8 cellular contexts compared by ENCODE assay signal in the genomic region with DNA sequence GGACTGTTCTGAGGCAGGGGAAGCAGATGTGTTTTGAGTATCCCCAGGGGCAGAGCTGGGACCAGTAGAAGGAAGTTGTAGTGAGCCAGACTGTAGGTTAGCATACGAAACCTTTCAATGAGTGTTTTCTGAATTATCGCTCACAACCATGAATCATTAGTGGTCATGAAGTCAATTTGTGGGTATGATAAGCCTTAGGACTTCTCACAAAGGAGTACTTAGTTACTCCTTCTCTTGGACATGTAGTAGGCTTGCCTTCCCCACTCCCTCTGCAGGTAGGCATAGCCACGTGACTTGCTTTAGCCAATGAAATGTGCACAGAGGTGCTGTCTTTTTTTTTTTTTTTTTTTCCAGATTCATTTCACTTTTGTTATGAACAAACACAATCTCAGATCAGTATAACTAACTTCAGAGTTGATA. TPM values are rescaled to one million over a fixed set of nuclear protein-coding genes. Genes with fewer than 3 reads are reported as not detected.
DNase-seq lines count a peak whose midpoint lies in the region; ATAC-seq and TF ChIP-seq lines count a peak whose summit lies in the region.

No MANE protein-coding gene starts in this region.

- no peak for TF ChIP-seq RAD21 in IMR-90 (IDR thresholded peaks at IDR 0.05; ENCODE audit: low read length)

- no peak overlapping the region for H2AK5ac ChIP-seq in IMR-90 (ENCODE audit: low read depth, low read length)

- H2BK120ac ChIP-seq in IMR-90 (ENCODE audit: low read depth, low read length) = no peak overlapping the region

- H3K4me3 Mint-ChIP-seq in activated CD8-positive, alpha-beta T cell treated with anti-CD3 and anti-CD28 coated beads for 36 hours = no peak overlapping the region
- no peak overlapping the region for H3K4me3 Mint-ChIP-seq in activated CD8-positive, alpha-beta T cell treated with anti-CD3 and anti-CD28 coated beads, Interleukin-2, amount 10 ng/mL, durations not matched to agents 7 days and 5 days
- no peak overlapping the region for H3K4me3 Mint-ChIP-seq in mesothelial cell of epicardium

- peaks cover 16% of the 10 kb centered on the region for H3K36me3 Mint-ChIP-seq in activated CD8-positive, alpha-beta T cell treated with anti-CD3 and anti-CD28 coated beads for 36 hours (ENCODE audit: low read depth)
- peaks cover 26% of the 10 kb centered on the region for H3K36me3 Mint-ChIP-seq in activated CD8-positive, alpha-beta T cell treated with anti-CD3 and anti-CD28 coated beads, Interleukin-2, amount 10 ng/mL, durations not matched to agents 7 days and 5 days (ENCODE audit: low read depth)
- peaks cover 9% of the 10 kb centered on the region for H3K36me3 Mint-ChIP-seq in mesothelial cell of epicardium

- H3K9me1 ChIP-seq in IMR-90 (ENCODE audit: insufficient read depth, low read length) = 0 out of 2 replicates have a peak, but pooled peaks cover 4% of the 10 kb centered on the region

- DNase-seq in activated CD8-positive, alpha-beta T cell treated with anti-CD3 and anti-CD28 coated beads for 36 hours = no peak
- DNase-seq in activated CD8-positive, alpha-beta T cell treated with anti-CD3 and anti-CD28 coated beads, Interleukin-2, amount 10 ng/mL, durations not matched to agents 7 days and 5 days = no peak
- peak; percentile 45 for DNase-seq in IMR-90
- DNase-seq in astrocyte of the hippocampus (ENCODE audit: low read depth, low spot score) = peak; percentile 13
- DNase-seq in spleen = no peak
- DNase-seq in NCI-H1694 (lab: John Stamatoyannopoulos, UW) = no peak
- no peak for DNase-seq in mesothelial cell of epicardium (ENCODE audit: low spot score in 2 of 2, unreplicated experiment in 2 of 2)

- H3K4me1 Mint-ChIP-seq in activated CD8-positive, alpha-beta T cell treated with anti-CD3 and anti-CD28 coated beads for 36 hours (ENCODE audit: low read depth) = peaks cover 6% of the 10 kb centered on the region
- peaks cover 3% of the 10 kb centered on the region for H3K4me1 Mint-ChIP-seq in activated CD8-positive, alpha-beta T cell treated with anti-CD3 and anti-CD28 coated beads, Interleukin-2, amount 10 ng/mL, durations not matched to agents 7 days and 5 days (ENCODE audit: low read depth)
- peaks cover 5% of the 10 kb centered on the region for H3K4me1 Mint-ChIP-seq in mesothelial cell of epicardium

- WGBS in IMR-90 (ENCODE audit: extremely low coverage in 2 of 2, insufficient read length in 1 of 2), 2 experiments = no CpG with 5 or more reads among the region's 3 CpGs
- WGBS in spleen, 5 donors = 60 to 67% (median 61%) methylated on average over 3 of the region's 3 CpGs

- in situ Hi-C loops in IMR-90 (cut with MboI; ENCODE audit: low sequenced_read_pairs) = no loop called here

- dilution Hi-C loops in IMR-90 (cut with HindIII; ENCODE audit: low sequenced_read_pairs, unreplicated experiment) = no loop called here

- no peak overlapping the region for H3K4me3 ChIP-seq in IMR-90 (ENCODE audit: insufficient read depth, low read depth, low read length)
- H3K4me3 ChIP-seq in spleen = no peak overlapping the region

- no peak overlapping the region for H2BK20ac ChIP-seq in IMR-90 (ENCODE audit: low read depth, low read length)

- H2BK5ac ChIP-seq in IMR-90 (ENCODE audit: low read depth, low read length, poor library complexity, severe bottlenecking) = no peak overlapping the region

- no peak for TF ChIP-seq CTCF in activated CD8-positive, alpha-beta T cell treated with anti-CD3 and anti-CD28 coated beads for 36 hours (IDR thresholded peaks at IDR 0.05)
- TF ChIP-seq CTCF in IMR-90 (conservative IDR thresholded peaks at IDR 0.05; ENCODE audit: low read depth, low read length) = no peak
- TF ChIP-seq CTCF in spleen (IDR thresholded peaks at IDR 0.05 in 8 of 11, conservative IDR thresholded peaks at IDR 0.05 in 3 of 11) = no peak
- no peak for TF ChIP-seq CTCF in mesothelial cell of epicardium (IDR thresholded peaks at IDR 0.05; ENCODE audit: unreplicated experiment)

- BruUV-seq in IMR-90 (replicated peaks; lab: Mats Ljungman, UMichigan) = no TSS peak

- no peaks in the 10 kb centered on the region for H4K20me1 ChIP-seq in IMR-90 (ENCODE audit: insufficient read depth, low read length)

- H4K91ac ChIP-seq in IMR-90 (ENCODE audit: insufficient read depth, low read depth, low read length) = no peak overlapping the region

- H3K4me1 ChIP-seq in IMR-90 (ENCODE audit: control insufficient read depth, insufficient read depth, low read length) (no peaks in the 10 kb centered on the region), spleen (peaks cover 0 to 33% (median 7%) of the 10 kb centered on the region in 6 donors)

- peak; percentile 56 for ATAC-seq in activated CD8-positive, alpha-beta T cell treated with anti-CD3 and anti-CD28 coated beads for 36 hours
- no peak for ATAC-seq in activated CD8-positive, alpha-beta T cell treated with anti-CD3 and anti-CD28 coated beads, Interleukin-2, amount 10 ng/mL, durations not matched to agents 7 days and 5 days
- ATAC-seq in IMR-90 (ENCODE audit: low read depth) (no peak), HG02884 (IDR thresholded peaks at IDR 0.05; ENCODE audit: unreplicated experiment) (no peak)

- no peak overlapping the region for H3K18ac ChIP-seq in IMR-90 (ENCODE audit: low read depth, low read length)

- no peaks in the 10 kb centered on the region for H3K79me1 ChIP-seq in IMR-90 (ENCODE audit: low read depth in 1 of 2, low read length in 2 of 2)

- H3K27me3 ChIP-seq in IMR-90 (ENCODE audit: control insufficient read depth, insufficient read depth, low read length) (no peaks in the 10 kb centered on the region), spleen (replicated peaks in 1 of 7) (no peaks in the 10 kb centered on the region)

- TF ChIP-seq POLR2A in IMR-90 (IDR thresholded peaks at IDR 0.05; ENCODE audit: low read depth, low read length) (no peak), spleen (IDR thresholded peaks at IDR 0.05) (no peak)

- no peak overlapping the region for H3K27ac Mint-ChIP-seq in activated CD8-positive, alpha-beta T cell treated with anti-CD3 and anti-CD28 coated beads for 36 hours
- H3K27ac Mint-ChIP-seq in activated CD8-positive, alpha-beta T cell treated with anti-CD3 and anti-CD28 coated beads, Interleukin-2, amount 10 ng/mL, durations not matched to agents 7 days and 5 days = no peak overlapping the region
- no peak overlapping the region for H3K27ac Mint-ChIP-seq in mesothelial cell of epicardium

- POLR2A ChIA-PET in activated CD8-positive, alpha-beta T cell treated with anti-CD3 and anti-CD28 coated beads for 36 hours (lab: Charles Lee) = interaction anchor here (0.6 kb wide), 1 partner anchor 122 kb away, joined by 3 read pairs; no protein-coding TSS in a partner anchor
- POLR2A ChIA-PET in activated CD8-positive, alpha-beta T cell treated with anti-CD3 and anti-CD28 coated beads, Interleukin-2, amount 10 ng/mL, durations not matched to agents 7 days and 5 days (lab: Charles Lee) = no interaction called here
- POLR2A ChIA-PET in IMR-90 (lab: Charles Lee; ENCODE audit: unreplicated experiment) = no interaction called here

- peaks cover 10% of the 10 kb centered on the region for H3K36me3 ChIP-seq in IMR-90 (ENCODE audit: control insufficient read depth, insufficient read depth, low read length)
- H3K36me3 ChIP-seq in spleen = peaks cover 0 to 48% (median 16%) of the 10 kb centered on the region in 6 donors

- no peaks in the 10 kb centered on the region for H3K9me3 Mint-ChIP-seq in activated CD8-positive, alpha-beta T cell treated with anti-CD3 and anti-CD28 coated beads for 36 hours
- H3K9me3 Mint-ChIP-seq in activated CD8-positive, alpha-beta T cell treated with anti-CD3 and anti-CD28 coated beads, Interleukin-2, amount 10 ng/mL, durations not matched to agents 7 days and 5 days (ENCODE audit: insufficient read depth) = no peaks in the 10 kb centered on the region
- no peaks in the 10 kb centered on the region for H3K9me3 Mint-ChIP-seq in mesothelial cell of epicardium

- H2AFZ ChIP-seq in IMR-90 (replicated peaks; ENCODE audit: low read length, poor library complexity) = no peak overlapping the region

- no peak overlapping the region for H3K9ac ChIP-seq in IMR-90 (ENCODE audit: low read depth, low read length)

- H3K27me3 Mint-ChIP-seq in activated CD8-positive, alpha-beta T cell treated with anti-CD3 and anti-CD28 coated beads for 36 hours = no peaks in the 10 kb centered on the region
- H3K27me3 Mint-ChIP-seq in activated CD8-positive, alpha-beta T cell treated with anti-CD3 and anti-CD28 coated beads, Interleukin-2, amount 10 ng/mL, durations not matched to agents 7 days and 5 days (ENCODE audit: low read depth) = no peaks in the 10 kb centered on the region
- no peaks in the 10 kb centered on the region for H3K27me3 Mint-ChIP-seq in mesothelial cell of epicardium (ENCODE audit: low read depth)

- H3K56ac ChIP-seq in IMR-90 (ENCODE audit: extremely low read depth, insufficient read depth, low read length) = no peak overlapping the region

- no peak overlapping the region for H4K8ac ChIP-seq in IMR-90 (ENCODE audit: low read depth in 2 of 2, low read length in 2 of 2)

- H3K23ac ChIP-seq in IMR-90 (ENCODE audit: low read depth, low read length) = no peak overlapping the region

- no peak overlapping the region for H3K4me2 ChIP-seq in IMR-90 (ENCODE audit: low read depth, low read length)

- H2BK15ac ChIP-seq in IMR-90 (ENCODE audit: low read depth, low read length) = no peak overlapping the region

- intact Hi-C loops in activated CD8-positive, alpha-beta T cell treated with anti-CD3 and anti-CD28 coated beads for 36 hours (cut with micrococcal nuclease) = no loop called here
- intact Hi-C loops in IMR-90 (cut with micrococcal nuclease) = no loop called here
- intact Hi-C loops in spleen (cut with DNase I; ENCODE audit: low total_unique reads) = no loop called here

- H3K9me3 ChIP-seq in IMR-90 (ENCODE audit: control insufficient read depth, insufficient read depth, low read length) = no peaks in the 10 kb centered on the region
- no peaks in the 10 kb centered on the region for H3K9me3 ChIP-seq in spleen

- no peak overlapping the region for H4K5ac ChIP-seq in IMR-90 (ENCODE audit: low read depth, low read length)

- peak overlapping the region; percentile 33 for H2AK9ac ChIP-seq in IMR-90 (replicated peaks; ENCODE audit: low read depth, low read length, poor library complexity)

- H3K27ac ChIP-seq in IMR-90 (ENCODE audit: insufficient read depth, low read length) = no peak overlapping the region
- peak overlapping the region in 5 of 8 donors; percentile 6 to 58 (median 10) for H3K27ac ChIP-seq in spleen

- no peak overlapping the region for H3K14ac ChIP-seq in IMR-90 (replicated peaks; ENCODE audit: low read depth, low read length)

- H3K4ac ChIP-seq in IMR-90 (ENCODE audit: low read depth, low read length) = no peak overlapping the region

- CTCF ChIA-PET in activated CD8-positive, alpha-beta T cell treated with anti-CD3 and anti-CD28 coated beads for 36 hours (lab: Charles Lee) = interaction anchor here (1.2 kb wide), 1 partner anchor 29 kb away, joined by 3 read pairs; a partner anchor contains a TSS
- CTCF ChIA-PET in activated CD8-positive, alpha-beta T cell treated with anti-CD3 and anti-CD28 coated beads, Interleukin-2, amount 10 ng/mL, durations not matched to agents 7 days and 5 days (lab: Charles Lee) = no interaction called here
- CTCF ChIA-PET in IMR-90 (lab: Yijun Ruan, JAX) = interaction anchor here (0.6 kb wide), 1 partner anchor 89 kb away, joined by 3 read pairs; no protein-coding TSS in a partner anchor

RNA-seq across cellular contexts. Expression of a gene that starts 23.9 kb away (rescaled TPM):
- 1 to 10 TPM; 3.0 to 4.7 TPM for total RNA-seq in activated CD8-positive, alpha-beta T cell treated with anti-CD3 and anti-CD28 coated beads for 36 hours
- 1 to 10 TPM; 3.6 to 3.9 TPM for total RNA-seq in activated CD8-positive, alpha-beta T cell treated with anti-CD3 and anti-CD28 coated beads, Interleukin-2, amount 10 ng/mL, durations not matched to agents 7 days and 5 days
- total RNA-seq in IMR-90 (2012; rRNA removed) (under 0.01 TPM in 1 of 2 replicates, not detected in the other), spleen (10 to 100 TPM in 1 of 7 donors, 1 to 10 TPM in 6; 5.2 to 15.3 (median 7.3) TPM), mesothelial cell of epicardium (27.4 to 35.0 TPM (median 34.8 TPM) in 3 replicates)
- polyA plus RNA-seq in IMR-90 (2012; rRNA removed) (0.19 and 0.29 TPM in 2 replicates), spleen (10 to 100 TPM in 1 of 3 donors, 1 to 10 TPM in 2; 5.3 to 10.5 (median 9.6) TPM)
- 0.12 and 0.27 TPM in 2 replicates for polyA plus RNA-seq in IMR-90 (2012; cell fraction: cytosol; rRNA removed)
- polyA plus RNA-seq in IMR-90 (2012; cell fraction: nucleus; rRNA removed; ENCODE audit: low replicate concordance) = 2.3 and 3.0 TPM in 2 replicates

RNA-seq across cellular contexts. Expression of a gene that starts 29.6 kb away (rescaled TPM):
- total RNA-seq in activated CD8-positive, alpha-beta T cell treated with anti-CD3 and anti-CD28 coated beads for 36 hours = 10 to 100 TPM; 28.5 to 29.3 TPM
- total RNA-seq in activated CD8-positive, alpha-beta T cell treated with anti-CD3 and anti-CD28 coated beads, Interleukin-2, amount 10 ng/mL, durations not matched to agents 7 days and 5 days = 10 to 100 TPM; 22.3 to 22.5 TPM
- total RNA-seq in IMR-90 (2012; rRNA removed) (10.9 and 11.9 TPM in 2 replicates), spleen (10 to 100 TPM; 24.8 to 35.2 (median 28.0) TPM), mesothelial cell of epicardium (21.0 to 24.2 TPM (median 23.5 TPM) in 3 replicates)
- polyA plus RNA-seq in IMR-90 (2012; rRNA removed) (11.6 and 13.0 TPM in 2 replicates), spleen (10 to 100 TPM in 1 of 3 donors, 1 to 10 TPM in 2; 7.2 to 14.6 (median 7.6) TPM)
- polyA plus RNA-seq in IMR-90 (2012; cell fraction: cytosol; rRNA removed) = 12.8 and 16.1 TPM in 2 replicates
- 12.0 and 17.3 TPM in 2 replicates for polyA plus RNA-seq in IMR-90 (2012; cell fraction: nucleus; rRNA removed; ENCODE audit: low replicate concordance)

Comparison
In these comparisons a context has a peak if more than half of its experiments do, and no peak if none do; other contexts are left out.
1. DNase-seq: peak in IMR-90 (single experiment) and astrocyte of the hippocampus (single experiment); none in activated CD8-positive, alpha-beta T cell treated with anti-CD3 and anti-CD28 coated beads for 36 hours (single experiment), activated CD8-positive, alpha-beta T cell treated with anti-CD3 and anti-CD28 coated beads, Interleukin-2, amount 10 ng/mL, durations not matched to agents 7 days and 5 days (single experiment), spleen (single experiment), NCI-H1694 (single experiment) and mesothelial cell of epicardium (0 of 2).